ENCODE assay signal across 22 cellular contexts in genomic region chr10:17801507-17801906, GRCh38. TPM values are rescaled to one million over a fixed set of nuclear protein-coding genes. Genes with fewer than 3 reads are reported as not detected.
DNase-seq lines count a peak whose midpoint lies in the region; ATAC-seq and TF ChIP-seq lines count a peak whose summit lies in the region.
"Had no signal": no experiment of that assay in that cellular context is flagged by ENCODE, and none has a peak within 500 bp of the region (broad histone marks: within the 10 kb centered on the region; RNA-seq: fewer than 3 reads in every experiment).

No MANE protein-coding gene starts in this region.

- H3K4me1 ChIP-seq in suprapubic skin (no peaks in the 10 kb centered on the region), neuronal stem cell (ENCODE audit: control insufficient read depth in 2 of 2, insufficient read depth in 1 of 2, low read depth in 1 of 2, low read length in 2 of 2) (peaks cover 0 to 2% of the 10 kb centered on the region in 2 donors)
- H3K4me1 ChIP-seq: gastroesophageal sphincter, upper lobe of left lung had no signal

- peaks cover 16% of the 10 kb centered on the region for H3K4me1 Mint-ChIP-seq in activated CD8-positive, alpha-beta T cell treated with anti-CD3 and anti-CD28 coated beads for 36 hours (ENCODE audit: low read depth)
- H3K4me1 Mint-ChIP-seq in activated CD8-positive, alpha-beta T cell treated with anti-CD3 and anti-CD28 coated beads, Interleukin-2, amount 10 ng/mL, durations not matched to agents 7 days and 5 days (ENCODE audit: low read depth) = no peaks in the 10 kb centered on the region
- peaks cover 34% of the 10 kb centered on the region for H3K4me1 Mint-ChIP-seq in dendritic cell treated with granulocyte-macrophage colony-stimulating factor and Interleukin-4, amounts not matched to agents 40 ng/mL and 50 ng/mL, for 4 days (ENCODE audit: low read depth)
- H3K4me1 Mint-ChIP-seq in type B pancreatic cell (ENCODE audit: unreplicated experiment) = peaks cover 6% of the 10 kb centered on the region

- CTCF ChIA-PET in activated CD8-positive, alpha-beta T cell treated with anti-CD3 and anti-CD28 coated beads for 36 hours (lab: Charles Lee) = no interaction called here
- CTCF ChIA-PET in activated CD8-positive, alpha-beta T cell treated with anti-CD3 and anti-CD28 coated beads, Interleukin-2, amount 10 ng/mL, durations not matched to agents 7 days and 5 days (lab: Charles Lee) = interaction anchor here (0.7 to 1.2 kb wide), 3 partner anchors 11 to 193 kb away, joined by 3 to 4 read pairs (median 3); no protein-coding TSS in a partner anchor

- H3K9me3 Mint-ChIP-seq in activated CD8-positive, alpha-beta T cell treated with anti-CD3 and anti-CD28 coated beads for 36 hours = no peaks in the 10 kb centered on the region
- no peaks in the 10 kb centered on the region for H3K9me3 Mint-ChIP-seq in activated CD8-positive, alpha-beta T cell treated with anti-CD3 and anti-CD28 coated beads, Interleukin-2, amount 10 ng/mL, durations not matched to agents 7 days and 5 days (ENCODE audit: insufficient read depth)
- no peaks in the 10 kb centered on the region for H3K9me3 Mint-ChIP-seq in dendritic cell treated with granulocyte-macrophage colony-stimulating factor and Interleukin-4, amounts not matched to agents 40 ng/mL and 50 ng/mL, for 4 days
- H3K9me3 Mint-ChIP-seq in type B pancreatic cell = no peaks in the 10 kb centered on the region
- H3K9me3 Mint-ChIP-seq: activated T-cell treated with anti-CD3 and anti-CD28 coated beads, Interleukin-2, amount 50 U/mL, for 24 hours; CD4-positive, alpha-beta T cell; T-helper 1 cell treated with Interleukin-12 subunit alpha and Interleukin-12 subunit beta and Interleukin-4 antibody, amounts not matched to agents 30 μg/mL and 1 μg/mL, for 36 hours had no signal

- H3K4ac ChIP-seq in neuronal stem cell (ENCODE audit: low read length) = no peak overlapping the region

- H3K79me1 ChIP-seq in neuronal stem cell (ENCODE audit: low read depth, low read length) = no peaks in the 10 kb centered on the region

- H3K27me3 ChIP-seq in suprapubic skin = no peaks in the 10 kb centered on the region
- H3K27me3 ChIP-seq in neuronal stem cell (ENCODE audit: control insufficient read depth in 3 of 3, insufficient read depth in 3 of 3, low read depth in 1 of 3, low read length in 3 of 3) = no peaks in the 10 kb centered on the region
- H3K27me3 ChIP-seq: gastroesophageal sphincter, upper lobe of left lung had no signal

- no peak for TF ChIP-seq POLR2A in suprapubic skin (IDR thresholded peaks at IDR 0.05)

- no peak overlapping the region for H2BK12ac ChIP-seq in neuronal stem cell (ENCODE audit: low read length)

- POLR2A ChIA-PET in activated CD8-positive, alpha-beta T cell treated with anti-CD3 and anti-CD28 coated beads for 36 hours (lab: Charles Lee) = no interaction called here
- POLR2A ChIA-PET in activated CD8-positive, alpha-beta T cell treated with anti-CD3 and anti-CD28 coated beads, Interleukin-2, amount 10 ng/mL, durations not matched to agents 7 days and 5 days (lab: Charles Lee) = no interaction called here

- no peak overlapping the region for H3K18ac ChIP-seq in neuronal stem cell (ENCODE audit: low read length)

- H3K9ac ChIP-seq in neuronal stem cell (ENCODE audit: low read depth, low read length, poor library complexity) = no peak overlapping the region

- H3K14ac ChIP-seq in neuronal stem cell (ENCODE audit: low read length) = no peak overlapping the region

- H2BK120ac ChIP-seq in neuronal stem cell (ENCODE audit: low read depth, low read length) = no peak overlapping the region

- no peak overlapping the region for H2AFZ ChIP-seq in neuronal stem cell (ENCODE audit: low read length)

- H3K27me3 Mint-ChIP-seq in activated CD8-positive, alpha-beta T cell treated with anti-CD3 and anti-CD28 coated beads for 36 hours = no peaks in the 10 kb centered on the region
- H3K27me3 Mint-ChIP-seq in activated CD8-positive, alpha-beta T cell treated with anti-CD3 and anti-CD28 coated beads, Interleukin-2, amount 10 ng/mL, durations not matched to agents 7 days and 5 days (ENCODE audit: low read depth) = peaks cover under 1% of the 10 kb centered on the region
- H3K27me3 Mint-ChIP-seq in dendritic cell treated with granulocyte-macrophage colony-stimulating factor and Interleukin-4, amounts not matched to agents 40 ng/mL and 50 ng/mL, for 4 days = no peaks in the 10 kb centered on the region
- peaks cover 4% of the 10 kb centered on the region for H3K27me3 Mint-ChIP-seq in type B pancreatic cell
- H3K27me3 Mint-ChIP-seq: CD4-positive, alpha-beta T cell had no signal

- H3K23ac ChIP-seq in neuronal stem cell (ENCODE audit: low read depth, low read length, poor library complexity) = no peak overlapping the region

- H4K91ac ChIP-seq in neuronal stem cell (ENCODE audit: low read depth, low read length, poor library complexity) = no peak overlapping the region

- H3K4me3 ChIP-seq in suprapubic skin = no peak overlapping the region
- H3K4me3 ChIP-seq in neuronal stem cell (ENCODE audit: low read length in 2 of 2) = no peak overlapping the region
- H3K4me3 ChIP-seq: gastroesophageal sphincter, upper lobe of left lung had no signal

- H3K27ac Mint-ChIP-seq in activated CD8-positive, alpha-beta T cell treated with anti-CD3 and anti-CD28 coated beads for 36 hours = no peak overlapping the region
- no peak overlapping the region for H3K27ac Mint-ChIP-seq in activated CD8-positive, alpha-beta T cell treated with anti-CD3 and anti-CD28 coated beads, Interleukin-2, amount 10 ng/mL, durations not matched to agents 7 days and 5 days
- peak overlapping the region; percentile 44 for H3K27ac Mint-ChIP-seq in dendritic cell treated with granulocyte-macrophage colony-stimulating factor and Interleukin-4, amounts not matched to agents 40 ng/mL and 50 ng/mL, for 4 days
- H3K27ac Mint-ChIP-seq in type B pancreatic cell = no peak overlapping the region
- H3K27ac Mint-ChIP-seq: activated naive CD8-positive, alpha-beta T cell; activated T-cell treated with anti-CD3 and anti-CD28 coated beads, Interleukin-2, amount 50 U/mL, for 24 hours; CD4-positive, alpha-beta T cell; T-helper 1 cell treated with Interleukin-12 subunit alpha and Interleukin-12 subunit beta and Interleukin-4 antibody, amounts not matched to agents 30 μg/mL and 1 μg/mL, for 36 hours had no signal

- H3K9me3 ChIP-seq in suprapubic skin (no peaks in the 10 kb centered on the region), neuronal stem cell (replicated peaks in 1 of 2; ENCODE audit: control insufficient read depth in 2 of 2, insufficient read depth in 1 of 2, low read depth in 1 of 2, low read length in 2 of 2) (peaks cover 0 to 2% of the 10 kb centered on the region in 2 donors)
- H3K9me3 ChIP-seq: upper lobe of left lung had no signal

- TF ChIP-seq CTCF in activated CD8-positive, alpha-beta T cell treated with anti-CD3 and anti-CD28 coated beads for 36 hours (IDR thresholded peaks at IDR 0.05) = no peak
- TF ChIP-seq CTCF in type B pancreatic cell (conservative IDR thresholded peaks at IDR 0.05) = peak; percentile 49
- TF ChIP-seq CTCF in suprapubic skin (IDR thresholded peaks at IDR 0.05) = no peak

- H2BK5ac ChIP-seq in neuronal stem cell (ENCODE audit: low read length) = no peak overlapping the region

- no peak overlapping the region for H4K8ac ChIP-seq in neuronal stem cell (ENCODE audit: low read depth, low read length)

- H3K36me3 ChIP-seq in suprapubic skin = no peaks in the 10 kb centered on the region
- no peaks in the 10 kb centered on the region for H3K36me3 ChIP-seq in neuronal stem cell (replicated peaks in 1 of 2; ENCODE audit: control insufficient read depth in 2 of 2, insufficient read depth in 2 of 2, low read length in 2 of 2)
- H3K36me3 ChIP-seq: gastroesophageal sphincter, upper lobe of left lung had no signal

- WGBS in suprapubic skin = 79% methylated on average over 3 of the region's 3 CpGs
- no CpG with 5 or more reads among the region's 3 CpGs for WGBS in neuronal stem cell (ENCODE audit: extremely low coverage in 2 of 2, insufficient read length in 2 of 2, insufficient replicate concordance in 1 of 2), 2 donors

- H3K36me3 Mint-ChIP-seq in activated CD8-positive, alpha-beta T cell treated with anti-CD3 and anti-CD28 coated beads for 36 hours (ENCODE audit: low read depth) = no peaks in the 10 kb centered on the region
- no peaks in the 10 kb centered on the region for H3K36me3 Mint-ChIP-seq in activated CD8-positive, alpha-beta T cell treated with anti-CD3 and anti-CD28 coated beads, Interleukin-2, amount 10 ng/mL, durations not matched to agents 7 days and 5 days (ENCODE audit: low read depth)
- H3K36me3 Mint-ChIP-seq in dendritic cell treated with granulocyte-macrophage colony-stimulating factor and Interleukin-4, amounts not matched to agents 40 ng/mL and 50 ng/mL, for 4 days (ENCODE audit: low read depth) = peaks cover 38% of the 10 kb centered on the region
- no peaks in the 10 kb centered on the region for H3K36me3 Mint-ChIP-seq in type B pancreatic cell
- H3K36me3 Mint-ChIP-seq: activated naive CD8-positive, alpha-beta T cell had no signal

- H3K27ac ChIP-seq in suprapubic skin = no peak overlapping the region
- H3K27ac ChIP-seq in neuronal stem cell (replicated peaks; ENCODE audit: low read length) = no peak overlapping the region
- H3K27ac ChIP-seq: epithelial cell of prostate, gastroesophageal sphincter, upper lobe of left lung had no signal

- H2AK5ac ChIP-seq in neuronal stem cell (ENCODE audit: low read depth, low read length) = no peak overlapping the region

- intact Hi-C loops in activated CD8-positive, alpha-beta T cell treated with anti-CD3 and anti-CD28 coated beads for 36 hours (cut with micrococcal nuclease) = no loop called here
- intact Hi-C loops in dendritic cell treated with granulocyte-macrophage colony-stimulating factor and Interleukin-4, amounts not matched to agents 40 ng/mL and 50 ng/mL, for 4 days (cut with micrococcal nuclease) = loop anchor here (10.0 kb wide), 1 partner anchor 157 kb away; the partner anchor contains the start of gene STAM

- H2BK15ac ChIP-seq in neuronal stem cell (ENCODE audit: low read length) = no peak overlapping the region

- DNase-seq in activated CD8-positive, alpha-beta T cell treated with anti-CD3 and anti-CD28 coated beads for 36 hours = peak; percentile 7
- DNase-seq in activated CD8-positive, alpha-beta T cell treated with anti-CD3 and anti-CD28 coated beads, Interleukin-2, amount 10 ng/mL, durations not matched to agents 7 days and 5 days = no peak
- DNase-seq in NCI-H69 (lab: John Stamatoyannopoulos, UW) (peak; percentile 10), type B pancreatic cell (ENCODE audit: extremely low spot score, unreplicated experiment) (no peak), suprapubic skin (ENCODE audit: low spot score in 2 of 2) (no peak), neuronal stem cell (ENCODE audit: low spot score) (no peak)
- DNase-seq: activated CD4-positive, alpha-beta T cell treated with anti-CD3 and anti-CD28 coated beads, Interleukin-2, amount 50 U/mL, for 4 hours; activated T-cell treated with anti-CD3 and anti-CD28 coated beads, Interleukin-2, amount 50 U/mL, for 24 hours; CD4-positive, alpha-beta T cell; NCI-H1436 treated with DMSO at 0.1 percent for 48 hours; occipital lobe; right cardiac atrium; Right ventricle myocardium superior; stimulated activated naive CD4-positive, alpha-beta T cell; upper lobe of left lung had no signal

- ATAC-seq in activated CD8-positive, alpha-beta T cell treated with anti-CD3 and anti-CD28 coated beads for 36 hours = no peak
- no peak for ATAC-seq in activated CD8-positive, alpha-beta T cell treated with anti-CD3 and anti-CD28 coated beads, Interleukin-2, amount 10 ng/mL, durations not matched to agents 7 days and 5 days
- no peak for ATAC-seq in GM21825 (IDR thresholded peaks at IDR 0.05; ENCODE audit: unreplicated experiment)
- ATAC-seq: gastroesophageal sphincter, right cardiac atrium had no signal

- TF ChIP-seq EP300 in suprapubic skin (IDR thresholded peaks at IDR 0.05) = no peak

- no peak overlapping the region for H3K4me3 Mint-ChIP-seq in activated CD8-positive, alpha-beta T cell treated with anti-CD3 and anti-CD28 coated beads for 36 hours
- no peak overlapping the region for H3K4me3 Mint-ChIP-seq in activated CD8-positive, alpha-beta T cell treated with anti-CD3 and anti-CD28 coated beads, Interleukin-2, amount 10 ng/mL, durations not matched to agents 7 days and 5 days
- H3K4me3 Mint-ChIP-seq in dendritic cell treated with granulocyte-macrophage colony-stimulating factor and Interleukin-4, amounts not matched to agents 40 ng/mL and 50 ng/mL, for 4 days = no peak overlapping the region
- no peak overlapping the region for H3K4me3 Mint-ChIP-seq in type B pancreatic cell
- H3K4me3 Mint-ChIP-seq: activated naive CD8-positive, alpha-beta T cell; activated T-cell treated with anti-CD3 and anti-CD28 coated beads, Interleukin-2, amount 50 U/mL, for 24 hours; CD4-positive, alpha-beta T cell; T-helper 1 cell treated with Interleukin-12 subunit alpha and Interleukin-12 subunit beta and Interleukin-4 antibody, amounts not matched to agents 30 μg/mL and 1 μg/mL, for 36 hours had no signal

- H3K4me2 ChIP-seq in neuronal stem cell (ENCODE audit: insufficient read depth, low read length, poor library complexity, severe bottlenecking) = no peak overlapping the region

RNA-seq across cellular contexts. Expression of gene MRC1, which starts 7.6 kb away (rescaled TPM):
- total RNA-seq in activated CD8-positive, alpha-beta T cell treated with anti-CD3 and anti-CD28 coated beads for 36 hours = not detected
- not detected for total RNA-seq in activated CD8-positive, alpha-beta T cell treated with anti-CD3 and anti-CD28 coated beads, Interleukin-2, amount 10 ng/mL, durations not matched to agents 7 days and 5 days
- total RNA-seq in type B pancreatic cell (ENCODE audit: low replicate concordance) (0.74 and 0.80 TPM in 2 replicates), suprapubic skin (1 to 10 TPM; 3.3 to 9.8 (median 5.9) TPM)
- 0.04 TPM for polyA plus RNA-seq in neuronal stem cell (2013, experiment 1 of 2)
- 0.03 TPM for polyA plus RNA-seq in neuronal stem cell (2013, experiment 2 of 2)
- total RNA-seq: LHCN-M2 had no signal

RNA-seq across cellular contexts. Expression of gene TMEM236, which starts 49.5 kb away (rescaled TPM):
- under 1 TPM; 0.11 to 0.16 TPM for total RNA-seq in activated CD8-positive, alpha-beta T cell treated with anti-CD3 and anti-CD28 coated beads for 36 hours
- total RNA-seq in activated CD8-positive, alpha-beta T cell treated with anti-CD3 and anti-CD28 coated beads, Interleukin-2, amount 10 ng/mL, durations not matched to agents 7 days and 5 days = under 1 TPM in 1 of 2 experiments, not detected in 1; 0.13 TPM
- total RNA-seq in type B pancreatic cell (ENCODE audit: low replicate concordance) (11.6 and 14.7 TPM in 2 replicates), suprapubic skin (under 1 TPM in 3 of 4 donors, not detected in 1; 0.11 to 0.39 (median 0.13) TPM)
- polyA plus RNA-seq in neuronal stem cell (2013, experiment 1 of 2) = 0.01 TPM
- polyA plus RNA-seq in neuronal stem cell (2013, experiment 2 of 2) = 0.03 TPM

Comparison
In these comparisons a context has a peak if more than half of its experiments do, and no peak if none do; other contexts are left out.
1. DNase-seq: peak in activated CD8-positive, alpha-beta T cell treated with anti-CD3 and anti-CD28 coated beads for 36 hours (single experiment) and NCI-H69 (single experiment); none in activated CD8-positive, alpha-beta T cell treated with anti-CD3 and anti-CD28 coated beads, Interleukin-2, amount 10 ng/mL, durations not matched to agents 7 days and 5 days (single experiment), type B pancreatic cell (single experiment), suprapubic skin (0 of 2) and neuronal stem cell (single experiment).